In genomic region chr5:173832386-173832785, GRCh38 we compare ENCODE assay signal across 16 cellular contexts. TPM values are rescaled to one million over a fixed set of nuclear protein-coding genes. Genes with fewer than 3 reads are reported as not detected.
A peak's percentile ranks its signal among the peaks of the same experiment; 100 is the strongest.
DNase-seq lines count a peak whose midpoint lies in the region; ATAC-seq and TF ChIP-seq lines count a peak whose summit lies in the region.
"Had no signal": no experiment of that assay in that cellular context is flagged by ENCODE, and none has a peak within 500 bp of the region (broad histone marks: within the 10 kb centered on the region; RNA-seq: fewer than 3 reads in every experiment).

No MANE protein-coding gene starts in this region.

- peak overlapping the region; percentile 57 for H3K27ac ChIP-seq in VCaP

- H3K36me3 ChIP-seq in MG63 = no peaks in the 10 kb centered on the region
- H3K36me3 ChIP-seq: BE2C had no signal

- no peaks in the 10 kb centered on the region for H3K27me3 ChIP-seq in MG63
- H3K27me3 ChIP-seq: BE2C had no signal

- H3K27ac Mint-ChIP-seq in stimulated activated naive B cell treated with anti-CD40 and anti-IgM and Interleukin-4, amounts not matched to agents 10 μg/mL and 1 μg/mL and 100 μg/mL, for 72 hours = peak overlapping the region; percentile 59
- H3K27ac Mint-ChIP-seq in activated naive CD8-positive, alpha-beta T cell treated with anti-CD3 and anti-CD28 coated beads, Interleukin-2, amount 50 U/mL, for 24 hours = no peak overlapping the region
- H3K27ac Mint-ChIP-seq: activated T-helper 2 cell treated with anti-CD3 and anti-CD28 coated beads, Interferon-gamma antibody, Interleukin-2, Interleukin-4, amounts not matched to agents 10 μg/mL and 5 μg/mL and 100 μg/mL, durations not matched to agents 14 hours and 24 hours and 36 hours; naive thymus-derived CD4-positive, alpha-beta T cell had no signal

- H3K4me3 ChIP-seq in MG63 = no peak overlapping the region

- TF ChIP-seq CTCF in VCaP (conservative IDR thresholded peaks at IDR 0.05) = no peak

- DNase-seq in stimulated activated naive B cell treated with anti-CD40 and anti-IgM and Interleukin-4, amounts not matched to agents 10 μg/mL and 1 μg/mL and 100 μg/mL, for 72 hours = peak; percentile 48
- no peak for DNase-seq in MG63
- DNase-seq in stimulated activated CD4-positive, alpha-beta T cell treated with anti-CD3 and anti-CD28 coated beads, Interleukin-15, amount 100 ng/mL, for 24 hours = no peak
- no peak for DNase-seq in activated naive CD8-positive, alpha-beta T cell treated with anti-CD3 and anti-CD28 coated beads, Interleukin-2, amount 50 U/mL, for 24 hours
- DNase-seq: activated CD4-positive, CD25-positive, alpha-beta regulatory T cell; BE2C; DMS53; foreskin melanocyte; naive thymus-derived CD4-positive, alpha-beta T cell; NCI-H2107; NCI-H82; RPMI8226 had no signal

- peaks cover 9 to 10% of the 10 kb centered on the region in 2 donors for H3K9me3 Mint-ChIP-seq in stimulated activated naive B cell treated with anti-CD40 and anti-IgM and Interleukin-4, amounts not matched to agents 10 μg/mL and 1 μg/mL and 100 μg/mL, for 72 hours
- peaks cover 9% of the 10 kb centered on the region for H3K9me3 Mint-ChIP-seq in activated naive CD8-positive, alpha-beta T cell treated with anti-CD3 and anti-CD28 coated beads, Interleukin-2, amount 50 U/mL, for 24 hours
- H3K9me3 Mint-ChIP-seq: activated T-helper 2 cell treated with anti-CD3 and anti-CD28 coated beads, Interferon-gamma antibody, Interleukin-2, Interleukin-4, amounts not matched to agents 10 μg/mL and 5 μg/mL and 100 μg/mL, durations not matched to agents 14 hours and 24 hours and 36 hours had no signal

- peaks cover 0 to 5% of the 10 kb centered on the region in 2 donors for H3K36me3 Mint-ChIP-seq in stimulated activated naive B cell treated with anti-CD40 and anti-IgM and Interleukin-4, amounts not matched to agents 10 μg/mL and 1 μg/mL and 100 μg/mL, for 72 hours
- no peaks in the 10 kb centered on the region for H3K36me3 Mint-ChIP-seq in activated naive CD8-positive, alpha-beta T cell treated with anti-CD3 and anti-CD28 coated beads, Interleukin-2, amount 50 U/mL, for 24 hours (ENCODE audit: low read depth)

- peak overlapping the region; percentile 53 to 54 for H3K4me3 Mint-ChIP-seq in stimulated activated naive B cell treated with anti-CD40 and anti-IgM and Interleukin-4, amounts not matched to agents 10 μg/mL and 1 μg/mL and 100 μg/mL, for 72 hours
- no peak overlapping the region for H3K4me3 Mint-ChIP-seq in activated naive CD8-positive, alpha-beta T cell treated with anti-CD3 and anti-CD28 coated beads, Interleukin-2, amount 50 U/mL, for 24 hours
- H3K4me3 Mint-ChIP-seq: naive thymus-derived CD4-positive, alpha-beta T cell had no signal

- ATAC-seq in GM19035 (IDR thresholded peaks at IDR 0.05; ENCODE audit: unreplicated experiment) (peak; percentile 54), HG02759 (IDR thresholded peaks at IDR 0.05; ENCODE audit: unreplicated experiment) (peak; percentile 61)
- peak; percentile 82 to 85 for ATAC-seq in stimulated activated naive B cell treated with anti-CD40 and anti-IgM and Interleukin-4, amounts not matched to agents 10 μg/mL and 1 μg/mL and 100 μg/mL, for 72 hours (replicated peaks)
- no peak for ATAC-seq in activated naive CD8-positive, alpha-beta T cell treated with anti-CD3 and anti-CD28 coated beads, Interleukin-2, amount 50 U/mL, for 24 hours
- ATAC-seq: naive thymus-derived CD4-positive, alpha-beta T cell had no signal

- H3K4me1 Mint-ChIP-seq in stimulated activated naive B cell treated with anti-CD40 and anti-IgM and Interleukin-4, amounts not matched to agents 10 μg/mL and 1 μg/mL and 100 μg/mL, for 72 hours = peaks cover 38 to 68% of the 10 kb centered on the region in 2 donors
- peaks cover 7% of the 10 kb centered on the region for H3K4me1 Mint-ChIP-seq in activated naive CD8-positive, alpha-beta T cell treated with anti-CD3 and anti-CD28 coated beads, Interleukin-2, amount 50 U/mL, for 24 hours

- H3K9me3 ChIP-seq in MG63 = no peaks in the 10 kb centered on the region
- H3K9me3 ChIP-seq: BE2C had no signal

- H3K27me3 Mint-ChIP-seq in stimulated activated naive B cell treated with anti-CD40 and anti-IgM and Interleukin-4, amounts not matched to agents 10 μg/mL and 1 μg/mL and 100 μg/mL, for 72 hours = no peaks in the 10 kb centered on the region
- H3K27me3 Mint-ChIP-seq in activated naive CD8-positive, alpha-beta T cell treated with anti-CD3 and anti-CD28 coated beads, Interleukin-2, amount 50 U/mL, for 24 hours = no peaks in the 10 kb centered on the region

RNA-seq across cellular contexts. Expression of gene CPEB4, which starts 55.8 kb away (rescaled TPM):
- total RNA-seq in MG63 (2014; rRNA removed; shearing (Covaris generic); ENCODE audit: low replicate concordance) = 2.4 and 3.6 TPM in 2 replicates
